ENCODE assay signal across 14 cellular contexts in genomic region chr13:95707442-95708389, GRCh38. TPM values are rescaled to one million over a fixed set of nuclear protein-coding genes. Genes with fewer than 3 reads are reported as not detected.
DNase-seq lines count a peak whose midpoint lies in the region; ATAC-seq lines count a peak whose summit lies in the region.
"Had no signal": no experiment of that assay in that cellular context is flagged by ENCODE, and none has a peak within 500 bp of the region (broad histone marks: within the 10 kb centered on the region; RNA-seq: fewer than 3 reads in every experiment).

No MANE protein-coding gene starts in this region.

- H3K4me1 Mint-ChIP-seq in activated T-cell treated with anti-CD3 and anti-CD28 coated beads, Interleukin-2, amount 50 U/mL, for 24 hours (ENCODE audit: low read depth), result peaks cover 39% of the 10 kb centered on the region
- peaks cover 38% of the 10 kb centered on the region for H3K4me1 Mint-ChIP-seq in activated T-cell treated with anti-CD3 and anti-CD28 coated beads, Interleukin-2, amount 50 U/mL, for 72 hours (ENCODE audit: low read depth)
- peaks cover 48% of the 10 kb centered on the region for H3K4me1 Mint-ChIP-seq in stimulated activated memory B cell treated with anti-CD40 and anti-IgM and Interleukin-4, amounts not matched to agents 10 μg/mL and 1 μg/mL and 100 μg/mL, for 72 hours
- H3K4me1 Mint-ChIP-seq in activated naive CD4-positive, alpha-beta T cell treated with anti-CD3 and anti-CD28 coated beads for 36 hours (ENCODE audit: low read depth), result peaks cover 36% of the 10 kb centered on the region
- H3K4me1 Mint-ChIP-seq: GM23338 had no signal

- H3K36me3 Mint-ChIP-seq in activated T-cell treated with anti-CD3 and anti-CD28 coated beads, Interleukin-2, amount 50 U/mL, for 24 hours (ENCODE audit: low read depth), result peaks cover 49% of the 10 kb centered on the region
- H3K36me3 Mint-ChIP-seq in activated T-cell treated with anti-CD3 and anti-CD28 coated beads, Interleukin-2, amount 50 U/mL, for 72 hours (ENCODE audit: insufficient read depth in 2 of 2), result peaks cover 5 to 7% of the 10 kb centered on the region in 2 donors
- peaks cover 24% of the 10 kb centered on the region for H3K36me3 Mint-ChIP-seq in stimulated activated memory B cell treated with anti-CD40 and anti-IgM and Interleukin-4, amounts not matched to agents 10 μg/mL and 1 μg/mL and 100 μg/mL, for 72 hours
- H3K36me3 Mint-ChIP-seq in activated naive CD4-positive, alpha-beta T cell treated with anti-CD3 and anti-CD28 coated beads for 36 hours (ENCODE audit: low read depth), result peaks cover 29% of the 10 kb centered on the region

- peak overlapping the region; percentile 3 for H3K27ac Mint-ChIP-seq in activated T-cell treated with anti-CD3 and anti-CD28 coated beads, Interleukin-2, amount 50 U/mL, for 24 hours
- H3K27ac Mint-ChIP-seq in activated T-cell treated with anti-CD3 and anti-CD28 coated beads, Interleukin-2, amount 50 U/mL, for 72 hours, result no peak overlapping the region
- peak overlapping the region; percentile 72 for H3K27ac Mint-ChIP-seq in stimulated activated memory B cell treated with anti-CD40 and anti-IgM and Interleukin-4, amounts not matched to agents 10 μg/mL and 1 μg/mL and 100 μg/mL, for 72 hours
- H3K27ac Mint-ChIP-seq in activated naive CD4-positive, alpha-beta T cell treated with anti-CD3 and anti-CD28 coated beads for 36 hours, result no peak overlapping the region
- H3K27ac Mint-ChIP-seq: activated naive CD4-positive, alpha-beta T cell treated with anti-CD3 and anti-CD28 coated beads, Interleukin-2, amount 10 ng/mL, durations not matched to agents 7 days and 5 days had no signal

- CTCF ChIA-PET in activated naive CD4-positive, alpha-beta T cell treated with anti-CD3 and anti-CD28 coated beads for 36 hours (lab: Charles Lee), result interaction anchor here (0.5 kb wide), 1 partner anchor 85 kb away, joined by 4 read pairs; no protein-coding TSS in a partner anchor

- H3K4me3 Mint-ChIP-seq in activated T-cell treated with anti-CD3 and anti-CD28 coated beads, Interleukin-2, amount 50 U/mL, for 24 hours, result no peak overlapping the region
- no peak overlapping the region for H3K4me3 Mint-ChIP-seq in activated T-cell treated with anti-CD3 and anti-CD28 coated beads, Interleukin-2, amount 50 U/mL, for 72 hours
- no peak overlapping the region for H3K4me3 Mint-ChIP-seq in stimulated activated memory B cell treated with anti-CD40 and anti-IgM and Interleukin-4, amounts not matched to agents 10 μg/mL and 1 μg/mL and 100 μg/mL, for 72 hours
- H3K4me3 Mint-ChIP-seq in activated naive CD4-positive, alpha-beta T cell treated with anti-CD3 and anti-CD28 coated beads for 36 hours, result no peak overlapping the region
- H3K4me3 Mint-ChIP-seq: activated naive CD4-positive, alpha-beta T cell treated with anti-CD3 and anti-CD28 coated beads, Interleukin-2, amount 10 ng/mL, durations not matched to agents 7 days and 5 days; GM23338 had no signal

- H3K27me3 Mint-ChIP-seq in activated T-cell treated with anti-CD3 and anti-CD28 coated beads, Interleukin-2, amount 50 U/mL, for 24 hours, result no peaks in the 10 kb centered on the region
- no peaks in the 10 kb centered on the region for H3K27me3 Mint-ChIP-seq in activated T-cell treated with anti-CD3 and anti-CD28 coated beads, Interleukin-2, amount 50 U/mL, for 72 hours (ENCODE audit: low read depth)
- H3K27me3 Mint-ChIP-seq in stimulated activated memory B cell treated with anti-CD40 and anti-IgM and Interleukin-4, amounts not matched to agents 10 μg/mL and 1 μg/mL and 100 μg/mL, for 72 hours, result no peaks in the 10 kb centered on the region
- H3K27me3 Mint-ChIP-seq in activated naive CD4-positive, alpha-beta T cell treated with anti-CD3 and anti-CD28 coated beads for 36 hours (ENCODE audit: low read depth), result no peaks in the 10 kb centered on the region
- H3K27me3 Mint-ChIP-seq: activated naive CD4-positive, alpha-beta T cell treated with anti-CD3 and anti-CD28 coated beads, Interleukin-2, amount 10 ng/mL, durations not matched to agents 7 days and 5 days had no signal

- intact Hi-C loops in activated naive CD4-positive, alpha-beta T cell treated with anti-CD3 and anti-CD28 coated beads for 36 hours (cut with micrococcal nuclease), result no loop called here

- no peaks in the 10 kb centered on the region for H3K9me3 Mint-ChIP-seq in activated T-cell treated with anti-CD3 and anti-CD28 coated beads, Interleukin-2, amount 50 U/mL, for 24 hours
- H3K9me3 Mint-ChIP-seq in activated T-cell treated with anti-CD3 and anti-CD28 coated beads, Interleukin-2, amount 50 U/mL, for 72 hours, result peaks cover 1 to 2% of the 10 kb centered on the region in 2 donors
- no peaks in the 10 kb centered on the region for H3K9me3 Mint-ChIP-seq in stimulated activated memory B cell treated with anti-CD40 and anti-IgM and Interleukin-4, amounts not matched to agents 10 μg/mL and 1 μg/mL and 100 μg/mL, for 72 hours
- H3K9me3 Mint-ChIP-seq in activated naive CD4-positive, alpha-beta T cell treated with anti-CD3 and anti-CD28 coated beads for 36 hours, result no peaks in the 10 kb centered on the region
- H3K9me3 Mint-ChIP-seq: activated naive CD4-positive, alpha-beta T cell treated with anti-CD3 and anti-CD28 coated beads, Interleukin-2, amount 10 ng/mL, durations not matched to agents 7 days and 5 days; GM23338 had no signal

- ATAC-seq in activated T-cell treated with anti-CD3 and anti-CD28 coated beads, Interleukin-2, amount 50 U/mL, for 72 hours (replicated peaks in 1 of 2), result no peak
- ATAC-seq in esophagus mucosa (peak; percentile 48), GM18867 (IDR thresholded peaks at IDR 0.05; ENCODE audit: unreplicated experiment) (no peak), HG03457 (IDR thresholded peaks at IDR 0.05; ENCODE audit: unreplicated experiment) (no peak)
- ATAC-seq in stimulated activated memory B cell treated with anti-CD40 and anti-IgM and Interleukin-4, amounts not matched to agents 10 μg/mL and 1 μg/mL and 100 μg/mL, for 72 hours, result peak; percentile 68
- ATAC-seq: GM23338 had no signal

- DNase-seq in activated T-cell treated with anti-CD3 and anti-CD28 coated beads, Interleukin-2, amount 50 U/mL, for 24 hours, result no peak
- no peak for DNase-seq in activated T-cell treated with anti-CD3 and anti-CD28 coated beads, Interleukin-2, amount 50 U/mL, for 72 hours
- peak; percentile 70 for DNase-seq in NOMO-1 treated with DMSO at 0.1 percent for 48 hours (lab: John Stamatoyannopoulos, UW; ENCODE audit: unreplicated experiment)
- no peak for DNase-seq in activated naive CD4-positive, alpha-beta T cell treated with anti-CD3 and anti-CD28 coated beads for 36 hours
- DNase-seq: activated CD4-positive, CD25-positive, alpha-beta regulatory T cell treated with anti-CD3 and anti-CD28 coated beads, Interleukin-2, amount 50 U/mL, for 72 hours; NCI-H2227 treated with DMSO at 0.1 percent for 48 hours; Peyer's patch; stimulated activated CD4-positive, alpha-beta T cell treated with anti-CD3 and anti-CD28 coated beads, Interleukin-4, amount 100 ng/mL, for 4 hours had no signal

RNA-seq across cellular contexts. Expression of gene DNAJC3, which starts 30.8 kb away (rescaled TPM):
- 10 to 100 TPM; 22.3 to 24.9 TPM for total RNA-seq in activated T-cell treated with anti-CD3 and anti-CD28 coated beads, Interleukin-2, amount 50 U/mL, for 72 hours
- 19.6 TPM for total RNA-seq in esophagus mucosa
- total RNA-seq in activated naive CD4-positive, alpha-beta T cell treated with anti-CD3 and anti-CD28 coated beads for 36 hours, result 10 to 100 TPM; 13.8 to 14.0 TPM

Comparison
In these comparisons a context has a peak if more than half of its experiments do, and no peak if none do; other contexts are left out.
1. H3K27ac Mint-ChIP-seq: peak in activated T-cell treated with anti-CD3 and anti-CD28 coated beads, Interleukin-2, amount 50 U/mL, for 24 hours (single experiment) and stimulated activated memory B cell treated with anti-CD40 and anti-IgM and Interleukin-4, amounts not matched to agents 10 μg/mL and 1 μg/mL and 100 μg/mL, for 72 hours (single experiment); none in activated T-cell treated with anti-CD3 and anti-CD28 coated beads, Interleukin-2, amount 50 U/mL, for 72 hours (single experiment) and activated naive CD4-positive, alpha-beta T cell treated with anti-CD3 and anti-CD28 coated beads for 36 hours (single experiment).
2. ATAC-seq: peak in esophagus mucosa (single experiment) and stimulated activated memory B cell treated with anti-CD40 and anti-IgM and Interleukin-4, amounts not matched to agents 10 μg/mL and 1 μg/mL and 100 μg/mL, for 72 hours (single experiment); none in activated T-cell treated with anti-CD3 and anti-CD28 coated beads, Interleukin-2, amount 50 U/mL, for 72 hours (0 of 2), GM18867 (single experiment) and HG03457 (single experiment).